Comparison of ENCODE assay signal across 2 cellular contexts in the genomic region with DNA sequence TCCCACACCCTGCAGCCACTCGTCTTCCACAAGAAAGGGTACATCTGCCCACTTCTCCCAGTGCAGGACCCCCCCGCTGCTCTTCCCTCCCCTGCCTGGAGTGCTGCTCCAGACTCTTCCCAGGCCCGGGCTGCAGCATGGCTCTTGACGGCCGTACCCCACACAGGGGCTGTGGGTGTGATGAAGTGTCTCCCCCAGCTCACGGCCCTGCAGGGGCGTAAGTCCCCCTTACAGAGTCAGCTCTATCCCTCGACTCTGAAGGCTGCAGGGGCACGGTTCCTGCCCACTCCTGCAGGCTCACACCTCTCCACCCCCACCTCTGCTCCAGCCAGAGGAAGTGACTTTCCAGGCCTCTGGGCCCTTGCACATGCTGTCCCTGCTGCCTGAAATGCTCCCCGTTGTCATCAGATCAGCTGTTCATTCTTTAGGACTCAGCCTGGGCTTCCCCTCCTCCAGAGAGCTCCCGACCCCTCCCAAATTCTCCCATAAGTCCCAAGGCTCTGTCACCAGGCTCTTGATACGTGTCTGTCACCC.
TF ChIP-seq lines count a peak whose summit lies in the region.

No MANE protein-coding gene starts in this region.

TF ChIP-seq in HCT116, 20 proteins besides CTCF, POLR2A, EP300 and RAD21:
- TF ChIP-seq CBX3 (IDR thresholded peaks at IDR 0.05; ENCODE audit: low read depth) (no peak), YY1 (IDR thresholded peaks at IDR 0.05; ENCODE audit: extremely low read depth, insufficient replicate concordance, low read depth, low read length) (no peak)

TF ChIP-seq in H1, 55 proteins besides CTCF, POLR2A, EP300 and RAD21:
- TF ChIP-seq, protein P1, sequence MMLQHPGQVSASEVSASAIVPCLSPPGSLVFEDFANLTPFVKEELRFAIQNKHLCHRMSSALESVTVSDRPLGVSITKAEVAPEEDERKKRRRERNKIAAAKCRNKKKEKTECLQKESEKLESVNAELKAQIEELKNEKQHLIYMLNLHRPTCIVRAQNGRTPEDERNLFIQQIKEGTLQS (IDR thresholded peaks at IDR 0.05; ENCODE audit: insufficient read depth, low read depth, low read length) = no peak
- TF ChIP-seq HDAC6 (IDR thresholded peaks at IDR 0.05; ENCODE audit: low read depth, low read length) (no peak), EZH2 (IDR thresholded peaks at IDR 0.05; ENCODE audit: low read depth, low read length, severe bottlenecking) (no peak), SRF (IDR thresholded peaks at IDR 0.05; ENCODE audit: low read depth, low read length) (no peak), TBP (IDR thresholded peaks at IDR 0.05; ENCODE audit: low read depth, low read length) (no peak), PHF8 (conservative IDR thresholded peaks at IDR 0.05; ENCODE audit: low read depth, low read length) (no peak), TAF7 (optimal IDR thresholded peaks at IDR 0.05; ENCODE audit: borderline replicate concordance, low read depth, low read length) (no peak)
- TF ChIP-seq, protein P2, sequence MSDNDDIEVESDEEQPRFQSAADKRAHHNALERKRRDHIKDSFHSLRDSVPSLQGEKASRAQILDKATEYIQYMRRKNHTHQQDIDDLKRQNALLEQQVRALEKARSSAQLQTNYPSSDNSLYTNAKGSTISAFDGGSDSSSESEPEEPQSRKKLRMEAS (IDR thresholded peaks at IDR 0.05) = no peak
